ENCODE assay signal across 33 cellular contexts in genomic region chr11:60281482-60281881, GRCh38. TPM values are rescaled to one million over a fixed set of nuclear protein-coding genes. Genes with fewer than 3 reads are reported as not detected.
A peak's percentile ranks its signal among the peaks of the same experiment; 100 is the strongest.
DNase-seq lines count a peak whose midpoint lies in the region; ATAC-seq and TF ChIP-seq lines count a peak whose summit lies in the region.
"Had no signal": no experiment of that assay in that cellular context is flagged by ENCODE, and none has a peak within 500 bp of the region (broad histone marks: within the 10 kb centered on the region; RNA-seq: fewer than 3 reads in every experiment).

No MANE protein-coding gene starts in this region.

- H3K27ac ChIP-seq in esophagus muscularis mucosa (replicated peaks in 1 of 4) (peak overlapping the region in 3 of 4 donors; percentile 5 to 23 (median 18)), skin epidermis (peak overlapping the region in 11 of 21 experiments; percentile 8 to 66 (median 35)), GM23248 (no peak overlapping the region)
- H3K27ac ChIP-seq: A549, neural progenitor cell, SJCRH30, VCaP had no signal

- TF ChIP-seq POLR2A in esophagus muscularis mucosa (IDR thresholded peaks at IDR 0.05; ENCODE audit: low read depth): no peak

- no peaks in the 10 kb centered on the region for H3K79me2 ChIP-seq in GM23248 (ENCODE audit: insufficient read depth)

- ATAC-seq in left ventricle myocardium superior (peak; percentile 33), Right ventricle myocardium inferior (no peak), GM19452 (IDR thresholded peaks at IDR 0.05; ENCODE audit: unreplicated experiment) (no peak), HG02571 (IDR thresholded peaks at IDR 0.05; ENCODE audit: unreplicated experiment) (no peak)
- ATAC-seq: A549; activated naive CD4-positive, alpha-beta T cell treated with anti-CD3 and anti-CD28 coated beads, Interleukin-2, amount 50 U/mL, for 72 hours; GM12878 had no signal

- H3K4me1 ChIP-seq in esophagus muscularis mucosa (no peaks in the 10 kb centered on the region), GM23248 (ENCODE audit: insufficient read depth) (no peaks in the 10 kb centered on the region)
- H3K4me1 ChIP-seq: A549, breast epithelium, HAP-1, neural progenitor cell, pancreas, SJCRH30 had no signal

- in situ Hi-C loops in GM23248 (cut with MboI): no loop called here

- 34% methylated on average over 2 of the region's 2 CpGs for WGBS in esophagus muscularis mucosa
- 2 to 6% methylated on average over 2 of the region's 2 CpGs for WGBS in GM23248 (ENCODE audit: low coverage in 1 of 2, low lambda C conversion rate in 2 of 2, missing lambda C conversion rate in 2 of 2), 2 experiments

- H3K9me2 ChIP-seq in GM23248 (ENCODE audit: insufficient read depth): no peaks in the 10 kb centered on the region

- TF ChIP-seq CTCF in esophagus muscularis mucosa (IDR thresholded peaks at IDR 0.05): no peak

- peak overlapping the region; percentile 12 to 37 (median 24) for H3K4me3 ChIP-seq in esophagus muscularis mucosa
- no peak overlapping the region for H3K4me3 ChIP-seq in skin epidermis
- no peak overlapping the region for H3K4me3 ChIP-seq in GM23248
- H3K4me3 ChIP-seq: A549, GM12878, HAP-1, neural progenitor cell, SJCRH30 had no signal

- H3K9ac ChIP-seq in GM23248: no peak overlapping the region
- H3K9ac ChIP-seq: neural progenitor cell had no signal

- H3K27me3 ChIP-seq in esophagus muscularis mucosa (no peaks in the 10 kb centered on the region), GM23248 (replicated peaks; ENCODE audit: insufficient read depth) (no peaks in the 10 kb centered on the region)
- H3K27me3 ChIP-seq: breast epithelium, neural progenitor cell, SJCRH30 had no signal

- no peak overlapping the region for H3K4me2 ChIP-seq in GM23248 (ENCODE audit: unreplicated experiment)
- H3K4me2 ChIP-seq: A549, neural progenitor cell had no signal

- no peak overlapping the region for H2AFZ ChIP-seq in GM23248
- H2AFZ ChIP-seq: neural progenitor cell had no signal

- H3K9me3 ChIP-seq in esophagus muscularis mucosa (no peaks in the 10 kb centered on the region), GM23248 (ENCODE audit: low read depth) (no peaks in the 10 kb centered on the region)
- H3K9me3 ChIP-seq: A549, breast epithelium, HAP-1, pancreas, SJCRH30 had no signal

- DNase-seq in left ventricle myocardium superior (no peak), Right ventricle myocardium inferior (ENCODE audit: missing footprints) (no peak), esophagus muscularis mucosa (ENCODE audit: extremely low spot score) (no peak), GM23248 (no peak), epidermal melanocyte (ENCODE audit: insufficient read length, low spot score) (no peak)
- DNase-seq: activated CD4-positive, alpha-beta T cell treated with anti-CD3 and anti-CD28 coated beads for 48 hours; AML-193; anterior cingulate cortex; DMS 273 treated with DMSO at 0.1 percent for 48 hours; effector CD4-positive, alpha-beta T cell; hippocampal formation; MM.1S; NCI-H1436 treated with DMSO at 0.1 percent for 48 hours; NCI-H2081 treated with DMSO at 0.1 percent for 48 hours; NCI-H2227 treated with DMSO at 0.1 percent for 48 hours; NCI-H69; pancreas; SJCRH30; stimulated activated CD4-positive, alpha-beta T cell treated with anti-CD3 and anti-CD28 coated beads, Interleukin-12 subunit alpha, Interleukin-12 subunit beta, amount 100 ng/mL, for 4 hours; stimulated activated CD4-positive, alpha-beta T cell treated with anti-CD3 and anti-CD28 coated beads, Interleukin-4, amount 100 ng/mL, for 1 hour; T-helper 9 cell had no signal

- intact Hi-C loops in left ventricle myocardium superior (cut with micrococcal nuclease) (no loop called here), Right ventricle myocardium inferior (cut with DNase I) (no loop called here), esophagus muscularis mucosa (cut with DNase I) (no loop called here)

- TF ChIP-seq EP300 in esophagus muscularis mucosa (IDR thresholded peaks at IDR 0.05): no peak

- no peaks in the 10 kb centered on the region for H4K20me1 ChIP-seq in GM23248 (ENCODE audit: insufficient read depth)

- no peaks in the 10 kb centered on the region for H3F3A ChIP-seq in GM23248 (ENCODE audit: insufficient read depth)

- no peaks in the 10 kb centered on the region for H3K36me3 ChIP-seq in esophagus muscularis mucosa
- H3K36me3 ChIP-seq in GM23248 (ENCODE audit: low read depth): no peaks in the 10 kb centered on the region
- H3K36me3 ChIP-seq: breast epithelium, HAP-1, neural progenitor cell, pancreas, SJCRH30 had no signal

RNA-seq across cellular contexts. Expression of gene MS4A4A, which starts 1.0 kb away (rescaled TPM):
- 13.4 TPM for total RNA-seq in left ventricle myocardium superior
- total RNA-seq in Right ventricle myocardium inferior: 23.8 TPM
- 10 to 100 TPM; 12.3 to 64.6 (median 19.3) TPM for total RNA-seq in esophagus muscularis mucosa
- not detected in 2 replicates for total RNA-seq in GM23248 (2014; rRNA removed; shearing (Covaris generic))
- polyA plus RNA-seq in GM23248 (2016; fragmentation: Nextera tagmentation; extraction: Ambion mirVana): not detected in 2 replicates
- total RNA-seq: activated naive CD4-positive, alpha-beta T cell treated with anti-CD3 and anti-CD28 coated beads, Interleukin-2, amount 50 U/mL, for 72 hours; myocyte; SJCRH30 had no signal
- polyA plus RNA-seq: A549 had no signal

RNA-seq across cellular contexts. Expression of gene MS4A4E, which starts 38.5 kb away (rescaled TPM):
- 0.79 TPM for total RNA-seq in left ventricle myocardium superior
- 1.3 TPM for total RNA-seq in Right ventricle myocardium inferior
- 1 to 10 TPM in 3 of 4 donors, under 1 TPM in 1; 0.91 to 7.9 (median 2.8) TPM for total RNA-seq in esophagus muscularis mucosa
- total RNA-seq in GM23248 (2014; rRNA removed; shearing (Covaris generic)): not detected in 2 replicates
- not detected in 2 replicates for polyA plus RNA-seq in GM23248 (2016; fragmentation: Nextera tagmentation; extraction: Ambion mirVana)
- total RNA-seq: activated naive CD4-positive, alpha-beta T cell treated with anti-CD3 and anti-CD28 coated beads, Interleukin-2, amount 50 U/mL, for 72 hours; myocyte; SJCRH30 had no signal
- polyA plus RNA-seq: A549 had no signal

RNA-seq across cellular contexts. Expression of gene MS4A6E, which starts 45.6 kb away (rescaled TPM):
- total RNA-seq in left ventricle myocardium superior (not detected), Right ventricle myocardium inferior (not detected), esophagus muscularis mucosa (not detected)
- total RNA-seq in GM23248 (2014; rRNA removed; shearing (Covaris generic)): not detected in 2 replicates
- not detected in 2 replicates for polyA plus RNA-seq in GM23248 (2016; fragmentation: Nextera tagmentation; extraction: Ambion mirVana)
- total RNA-seq: activated naive CD4-positive, alpha-beta T cell treated with anti-CD3 and anti-CD28 coated beads, Interleukin-2, amount 50 U/mL, for 72 hours; GM12878; myocyte; pancreas; SJCRH30; ureter had no signal
- polyA plus RNA-seq: A549, pancreas had no signal

Comparison
In these comparisons a context has a peak if more than half of its experiments do, and no peak if none do; other contexts are left out.
1. H3K4me3 ChIP-seq: peak in esophagus muscularis mucosa (4 of 4); none in skin epidermis (0 of 7) and GM23248 (single experiment).
2. RNA of gene MS4A4A, which starts 1.0 kb away (total RNA-seq): 23.8 TPM in Right ventricle myocardium inferior (single experiment), 12.3 to 64.6 TPM in esophagus muscularis mucosa and 13.4 TPM in left ventricle myocardium superior (single experiment); not detected in GM23248; every median in the first group is over 10 times any median in the second.